In genomic region chr15:88623632-88624031, GRCh38 we compare ENCODE assay signal across 8 cellular contexts. TPM values are rescaled to one million over a fixed set of nuclear protein-coding genes. Genes with fewer than 3 reads are reported as not detected.
DNase-seq lines count a peak whose midpoint lies in the region; ATAC-seq and TF ChIP-seq lines count a peak whose summit lies in the region.

No MANE protein-coding gene starts in this region.

- no peak overlapping the region for H3K27ac ChIP-seq in breast epithelium
- no peak overlapping the region for H3K27ac ChIP-seq in mesodermal cell (ENCODE audit: low read depth, low read length, severe bottlenecking)

- ATAC-seq in activated naive CD8-positive, alpha-beta T cell treated with anti-CD3 and anti-CD28 coated beads, Interleukin-2, amount 50 U/mL, for 24 hours, result no peak
- no peak for ATAC-seq in HG03469 (IDR thresholded peaks at IDR 0.05; ENCODE audit: unreplicated experiment)

- H3K27me3 Mint-ChIP-seq in MCF 10A (ENCODE audit: insufficient read depth, unreplicated experiment), result no peaks in the 10 kb centered on the region
- peaks cover 5% of the 10 kb centered on the region for H3K27me3 Mint-ChIP-seq in activated naive CD8-positive, alpha-beta T cell treated with anti-CD3 and anti-CD28 coated beads, Interleukin-2, amount 50 U/mL, for 24 hours

- H3K4me3 ChIP-seq in breast epithelium (no peak overlapping the region), mesodermal cell (ENCODE audit: extremely low read depth, insufficient read depth, low read length, poor library complexity, severe bottlenecking) (peak overlapping the region; percentile 95)

- peak overlapping the region; percentile 87 for H3K4me3 Mint-ChIP-seq in MCF 10A (ENCODE audit: unreplicated experiment)
- peak overlapping the region; percentile 98 for H3K4me3 Mint-ChIP-seq in activated naive CD8-positive, alpha-beta T cell treated with anti-CD3 and anti-CD28 coated beads, Interleukin-2, amount 50 U/mL, for 24 hours

- no peaks in the 10 kb centered on the region for H3K9me3 Mint-ChIP-seq in MCF 10A (ENCODE audit: unreplicated experiment)
- no peaks in the 10 kb centered on the region for H3K9me3 Mint-ChIP-seq in activated naive CD8-positive, alpha-beta T cell treated with anti-CD3 and anti-CD28 coated beads, Interleukin-2, amount 50 U/mL, for 24 hours

- TF ChIP-seq CTCF in MCF 10A (IDR thresholded peaks at IDR 0.05; ENCODE audit: unreplicated experiment), result no peak
- TF ChIP-seq CTCF in breast epithelium (IDR thresholded peaks at IDR 0.05), result no peak

- CTCF ChIA-PET in MCF 10A (lab: Yijun Ruan, JAX), result interaction anchor here (0.7 to 1.3 kb wide), 3 partner anchors 9 to 154 kb away, joined by 3 to 4 read pairs (median 4); no protein-coding TSS in a partner anchor

- 74% methylated on average over 3 of the region's 3 CpGs; no CpG with 5 or more reads in 1 of the 2 experiments for WGBS in mesodermal cell (ENCODE audit: insufficient coverage in 2 of 2), 2 experiments

- no TSS peak for BruUV-seq in MCF 10A (replicated peaks; lab: Mats Ljungman, UMichigan)

- H3K4me1 ChIP-seq in breast epithelium (peaks cover 4 to 10% of the 10 kb centered on the region in 2 donors), mesodermal cell (ENCODE audit: control insufficient read depth, insufficient read depth, low read length, poor library complexity, severe bottlenecking) (peaks cover 22% of the 10 kb centered on the region)

- no peak for TF ChIP-seq POLR2A in breast epithelium (IDR thresholded peaks at IDR 0.05)

- POLR2A ChIA-PET in MCF 10A (lab: Yijun Ruan, JAX), result interaction anchor here (0.6 to 1.3 kb wide), 2 partner anchors 12 to 149 kb away, joined by 3 read pairs; no protein-coding TSS in a partner anchor

- peak overlapping the region; percentile 81 for H3K27ac Mint-ChIP-seq in MCF 10A (ENCODE audit: low read depth, unreplicated experiment)
- peak overlapping the region; percentile 98 for H3K27ac Mint-ChIP-seq in activated naive CD8-positive, alpha-beta T cell treated with anti-CD3 and anti-CD28 coated beads, Interleukin-2, amount 50 U/mL, for 24 hours

- peaks cover 40% of the 10 kb centered on the region for H3K36me3 Mint-ChIP-seq in MCF 10A (ENCODE audit: insufficient read depth, unreplicated experiment)
- peaks cover 60% of the 10 kb centered on the region for H3K36me3 Mint-ChIP-seq in activated naive CD8-positive, alpha-beta T cell treated with anti-CD3 and anti-CD28 coated beads, Interleukin-2, amount 50 U/mL, for 24 hours (ENCODE audit: low read depth)

- H3K36me3 ChIP-seq in breast epithelium (no peaks in the 10 kb centered on the region), mesodermal cell (ENCODE audit: control insufficient read depth, insufficient read depth, low read length) (peaks cover 52% of the 10 kb centered on the region)

- H3K27me3 ChIP-seq in breast epithelium, result no peaks in the 10 kb centered on the region

- intact Hi-C loops in MCF 10A (cut with micrococcal nuclease) (loop anchor here (1.0 to 5.0 kb wide), 3 partner anchors 15 to 156 kb away; partner anchors contain the start of genes DET1, MRPL46 and MRPS11), breast epithelium (cut with DNase I; ENCODE audit: low total_unique reads) (no loop called here)

- H3K9me3 ChIP-seq in breast epithelium (no peaks in the 10 kb centered on the region), mesodermal cell (ENCODE audit: control insufficient read depth, low read length) (no peaks in the 10 kb centered on the region)

- H3K4me1 Mint-ChIP-seq in MCF 10A (ENCODE audit: insufficient read depth, unreplicated experiment), result peaks cover 41% of the 10 kb centered on the region
- H3K4me1 Mint-ChIP-seq in activated naive CD8-positive, alpha-beta T cell treated with anti-CD3 and anti-CD28 coated beads, Interleukin-2, amount 50 U/mL, for 24 hours, result peaks cover 70% of the 10 kb centered on the region

- DNase-seq in MCF 10A (ENCODE audit: unreplicated experiment) (no peak), breast epithelium (ENCODE audit: low spot score in 2 of 2) (no peak), DMS 273 (lab: John Stamatoyannopoulos, UW; ENCODE audit: unreplicated experiment) (no peak), NCI-H146 (lab: John Stamatoyannopoulos, UW) (no peak)
- no peak for DNase-seq in activated naive CD8-positive, alpha-beta T cell treated with anti-CD3 and anti-CD28 coated beads, Interleukin-2, amount 50 U/mL, for 24 hours
- no peak for DNase-seq in stimulated activated CD4-positive, alpha-beta T cell treated with anti-CD3 and anti-CD28 coated beads, Interleukin-2, amount 100 ng/mL, for 48 hours

RNA-seq across cellular contexts. Expression of gene AEN, which starts 2.5 kb away (rescaled TPM):
- total RNA-seq in MCF 10A (2022), result 48.7 and 67.6 TPM in 2 replicates
- total RNA-seq in breast epithelium, result 10 to 100 TPM; 11.7 to 21.6 (median 18.1) TPM
- polyA plus RNA-seq in mesodermal cell (2013, experiment 1 of 2), result 54.5 TPM
- polyA plus RNA-seq in mesodermal cell (2013, experiment 2 of 2), result 47.7 TPM

RNA-seq across cellular contexts. Expression of gene ISG20, which starts 15.2 kb away (rescaled TPM):
- total RNA-seq in MCF 10A (2022) (9.7 and 20.0 TPM in 2 replicates), breast epithelium (10 to 100 TPM in 2 of 3 donors, 1 to 10 TPM in 1; 7.4 to 34.4 (median 18.6) TPM)
- polyA plus RNA-seq in mesodermal cell (2013, experiment 1 of 2), result 1.5 TPM
- 1.6 TPM for polyA plus RNA-seq in mesodermal cell (2013, experiment 2 of 2)
